1 cellular context compared by ENCODE assay signal in genomic region chr11:66112041-66112491, GRCh38.
TF ChIP-seq lines count a peak whose summit lies in the region.

No MANE protein-coding gene starts in this region.

TF ChIP-seq in H1, 55 proteins besides CTCF, POLR2A, EP300 and RAD21:
- no peak for TF ChIP-seq FOSL1 (IDR thresholded peaks at IDR 0.05; ENCODE audit: insufficient read depth, low read depth, low read length)
- TF ChIP-seq, protein P1, sequence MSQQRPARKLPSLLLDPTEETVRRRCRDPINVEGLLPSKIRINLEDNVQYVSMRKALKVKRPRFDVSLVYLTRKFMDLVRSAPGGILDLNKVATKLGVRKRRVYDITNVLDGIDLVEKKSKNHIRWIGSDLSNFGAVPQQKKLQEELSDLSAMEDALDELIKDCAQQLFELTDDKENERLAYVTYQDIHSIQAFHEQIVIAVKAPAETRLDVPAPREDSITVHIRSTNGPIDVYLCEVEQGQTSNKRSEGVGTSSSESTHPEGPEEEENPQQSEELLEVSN (IDR thresholded peaks at IDR 0.05), result peak; percentile 76
- TF ChIP-seq, protein P2, sequence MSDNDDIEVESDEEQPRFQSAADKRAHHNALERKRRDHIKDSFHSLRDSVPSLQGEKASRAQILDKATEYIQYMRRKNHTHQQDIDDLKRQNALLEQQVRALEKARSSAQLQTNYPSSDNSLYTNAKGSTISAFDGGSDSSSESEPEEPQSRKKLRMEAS (IDR thresholded peaks at IDR 0.05), result peak; percentile 84
- TF ChIP-seq KDM4A (IDR thresholded peaks at IDR 0.05; ENCODE audit: low read depth, low read length, severe bottlenecking), result no peak
